In the genomic region with DNA sequence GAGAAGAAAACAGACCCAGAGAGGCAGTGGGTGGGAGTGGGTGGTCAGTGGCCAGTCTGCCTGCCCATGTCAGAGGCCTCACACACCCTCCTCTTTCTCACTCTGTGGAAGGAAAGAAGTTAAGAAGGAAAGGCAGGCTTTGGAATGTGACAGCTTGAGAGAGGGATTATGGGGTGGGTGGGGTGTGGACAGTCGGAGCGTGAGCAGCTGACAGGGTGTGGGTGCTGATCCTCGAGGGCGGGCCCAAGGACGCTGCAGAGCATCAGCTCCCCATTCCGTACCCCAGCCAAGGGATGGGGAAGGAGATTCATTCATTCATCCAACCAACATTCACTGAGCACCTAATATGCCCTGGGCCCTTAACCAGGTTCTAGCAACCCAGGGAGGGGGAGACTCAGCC, we compare ENCODE assay signal across 24 cellular contexts. TPM values are rescaled to one million over a fixed set of nuclear protein-coding genes. Genes with fewer than 3 reads are reported as not detected.
"Had no signal": no experiment of that assay in that cellular context is flagged by ENCODE, and none has a peak within 500 bp of the region (broad histone marks: within the 10 kb centered on the region; RNA-seq: fewer than 3 reads in every experiment).

No MANE protein-coding gene starts in this region.

- FAIRE-seq: colon had no signal

- H3K27me3 ChIP-seq: gastrocnemius medialis, right lobe of liver, testis, vagina had no signal

- H3K9me3 ChIP-seq: right lobe of liver, testis, vagina had no signal

- H3K4me3 ChIP-seq: esophagus squamous epithelium, gastrocnemius medialis, left ventricle myocardium inferior, right lobe of liver, testis, vagina had no signal

- H3K36me3 ChIP-seq: esophagus squamous epithelium, gastrocnemius medialis, left ventricle myocardium inferior, right lobe of liver, vagina had no signal

- H3K27ac ChIP-seq: esophagus squamous epithelium, gastrocnemius medialis, left ventricle myocardium inferior, right lobe of liver, testis, vagina had no signal

- H3K4me1 ChIP-seq: gastrocnemius medialis, left ventricle myocardium inferior, right lobe of liver, testis, vagina had no signal

- DNase-seq: activated B cell treated with CpG ODN at 0.5 μM for 24 hours; activated CD4-positive, alpha-beta T cell treated with anti-CD3 and anti-CD28 coated beads for 36 hours; activated CD4-positive, alpha-beta T cell treated with anti-CD3 and anti-CD28 coated beads, Interleukin-2, amount 50 U/mL, for 4 hours; activated gamma-delta T cell; central memory CD4-positive, alpha-beta T cell; effector memory CD4-positive, alpha-beta T cell; esophagus squamous epithelium; gastrocnemius medialis; hippocampal formation; kidney glomerular epithelial cell; left ventricle myocardium inferior; midbrain; occipital lobe; right lobe of liver; stimulated activated CD4-positive, alpha-beta T cell treated with anti-CD3 and anti-CD28 coated beads, Interleukin-2, amount 100 ng/mL, for 48 hours; stimulated activated CD8-positive, alpha-beta memory T cell treated with anti-CD3 and anti-CD28 coated beads, Interleukin-4, amount 100 ng/mL, for 48 hours; stimulated activated naive B cell treated with anti-CD40 and anti-IgM and Interleukin-4, amounts not matched to agents 10 μg/mL and 1 μg/mL and 100 μg/mL, for 72 hours; T1000; testis had no signal

RNA-seq across cellular contexts. Expression of gene TGM6, which starts 4.8 kb away (rescaled TPM):
- total RNA-seq: activated B cell treated with CpG ODN at 0.5 μM for 24 hours; activated CD4-positive, alpha-beta T cell treated with anti-CD3 and anti-CD28 coated beads for 36 hours; dermis microvascular lymphatic vessel endothelial cell; esophagus squamous epithelium; gastrocnemius medialis; left ventricle myocardium inferior; lung microvascular endothelial cell; occipital lobe; right lobe of liver; testis; vagina had no signal
- polyA plus RNA-seq: neural cell had no signal
